8 cellular contexts compared by ENCODE assay signal in the genomic region with DNA sequence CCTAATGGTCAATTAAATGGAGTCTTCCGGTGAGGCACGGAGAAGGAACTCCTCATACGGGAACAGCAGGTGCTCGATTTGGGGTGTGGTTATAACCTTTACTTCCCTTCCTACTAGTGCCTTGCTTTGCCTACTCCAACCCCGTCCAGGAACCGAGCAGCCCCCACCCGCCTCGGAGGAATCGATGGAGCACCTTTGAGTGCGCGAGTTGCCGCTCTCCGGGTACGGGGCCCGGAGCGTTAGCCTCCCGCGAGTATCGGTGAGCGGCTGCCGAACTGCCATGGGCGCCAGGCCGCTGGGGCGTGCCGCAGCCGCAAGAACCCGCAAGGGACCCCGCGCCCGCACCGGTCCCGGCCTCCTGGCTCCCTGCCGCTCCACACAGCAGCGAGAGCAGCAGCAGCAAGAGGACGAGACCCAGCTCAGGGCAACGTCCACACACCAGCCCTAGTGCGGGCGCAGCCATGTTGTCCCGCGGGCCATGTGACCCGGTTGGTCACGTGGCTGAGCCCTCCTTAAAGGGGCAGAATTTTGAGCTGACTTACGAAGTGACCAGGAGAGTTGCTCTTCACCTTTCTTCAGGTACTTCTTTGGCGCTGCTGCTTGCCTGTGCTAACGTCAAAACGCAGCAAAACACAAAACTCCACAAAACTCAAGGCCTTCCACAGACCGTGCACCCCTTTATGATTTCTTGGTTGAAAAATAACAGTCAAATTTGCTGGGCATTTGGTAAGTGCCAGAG. TPM values are rescaled to one million over a fixed set of nuclear protein-coding genes. Genes with fewer than 3 reads are reported as not detected.
DNase-seq lines count a peak whose midpoint lies in the region; ATAC-seq and TF ChIP-seq lines count a peak whose summit lies in the region.

Gene SUMF1 (minus strand): TSS at position 487 of the 739 bp plus-strand sequence. CDS start 24 bp downstream, at position 463.

- no peaks in the 10 kb centered on the region for H4K20me1 ChIP-seq in GM23338 (replicated peaks; ENCODE audit: insufficient read depth)

- H3K36me3 Mint-ChIP-seq in GM23338 (ENCODE audit: low read depth), result no peaks in the 10 kb centered on the region
- H3K36me3 Mint-ChIP-seq in activated naive CD8-positive, alpha-beta T cell treated with anti-CD3 and anti-CD28 coated beads, Interleukin-2, amount 10 ng/mL, durations not matched to agents 7 days and 5 days, result no peaks in the 10 kb centered on the region
- no peaks in the 10 kb centered on the region for H3K36me3 Mint-ChIP-seq in osteocyte (ENCODE audit: unreplicated experiment)

- H3K9me3 Mint-ChIP-seq in GM23338 (no peaks in the 10 kb centered on the region), osteocyte (ENCODE audit: unreplicated experiment) (no peaks in the 10 kb centered on the region)
- no peaks in the 10 kb centered on the region for H3K9me3 Mint-ChIP-seq in activated naive CD8-positive, alpha-beta T cell treated with anti-CD3 and anti-CD28 coated beads, Interleukin-2, amount 10 ng/mL, durations not matched to agents 7 days and 5 days

- H3K4me1 Mint-ChIP-seq in GM23338 (peaks cover 8% of the 10 kb centered on the region; the same call in 2 of the 3 replicates), osteocyte (ENCODE audit: unreplicated experiment) (peaks cover 9% of the 10 kb centered on the region)
- H3K4me1 Mint-ChIP-seq in activated naive CD8-positive, alpha-beta T cell treated with anti-CD3 and anti-CD28 coated beads, Interleukin-2, amount 10 ng/mL, durations not matched to agents 7 days and 5 days, result peaks cover 12% of the 10 kb centered on the region

- no peaks in the 10 kb centered on the region for H3F3A ChIP-seq in GM23338 (replicated peaks; ENCODE audit: low read depth)

- H3K4me3 ChIP-seq in GM23338 (peak within 1 kb of the TSS; percentile 73), testis (peak within 1 kb of the TSS; percentile 83 to 89)

- H3K27me3 Mint-ChIP-seq in GM23338 (ENCODE audit: insufficient read depth, low read depth, poor library complexity) (peaks cover 4% of the 10 kb centered on the region), osteocyte (ENCODE audit: unreplicated experiment) (peaks cover 23% of the 10 kb centered on the region)
- H3K27me3 Mint-ChIP-seq in activated naive CD8-positive, alpha-beta T cell treated with anti-CD3 and anti-CD28 coated beads, Interleukin-2, amount 10 ng/mL, durations not matched to agents 7 days and 5 days, result peaks cover 4% of the 10 kb centered on the region

- H3K4me1 ChIP-seq in GM23338 (ENCODE audit: insufficient read depth) (no peaks in the 10 kb centered on the region; the same call in 1 of the 2 replicates), testis (no peaks in the 10 kb centered on the region)

- H3K4me3 Mint-ChIP-seq in GM23338 (peak within 1 kb of the TSS; percentile 97), osteocyte (ENCODE audit: unreplicated experiment) (peak within 1 kb of the TSS; percentile 88)
- peak within 1 kb of the TSS; percentile 93 for H3K4me3 Mint-ChIP-seq in activated naive CD8-positive, alpha-beta T cell treated with anti-CD3 and anti-CD28 coated beads, Interleukin-2, amount 10 ng/mL, durations not matched to agents 7 days and 5 days

- WGBS in testis, 2 donors, result 1% methylated on average over 18 to 47 of the region's 47 CpGs

- H3K27ac ChIP-seq in GM23338 (ENCODE audit: low read depth) (peak within 1 kb of the TSS; percentile 88), testis (peak within 1 kb of the TSS; percentile 90 to 91)

- H3K9me2 ChIP-seq in GM23338 (ENCODE audit: insufficient read depth), result no peaks in the 10 kb centered on the region

- DNase-seq in GDM1 (lab: John Stamatoyannopoulos, UW), result peak; percentile 66
- DNase-seq in GM23338 (ENCODE audit: low spot score), result peak; percentile 93
- DNase-seq in LHCN-M2 (ENCODE audit: low read depth), result peak; percentile 66
- peak; percentile 67 for DNase-seq in SKM-1 treated with dmso at 0.1 percent for 144 hours (lab: John Stamatoyannopoulos, UW; ENCODE audit: unreplicated experiment)
- peak; percentile 83 for DNase-seq in activated naive CD8-positive, alpha-beta T cell treated with anti-CD3 and anti-CD28 coated beads, Interleukin-2, amount 10 ng/mL, durations not matched to agents 7 days and 5 days
- DNase-seq in head of caudate nucleus, result peak; percentile 76 to 96 (median 90)
- DNase-seq in osteocyte (ENCODE audit: extremely low spot score, unreplicated experiment), result peak; percentile 89
- peak; percentile 92 for DNase-seq in testis

- H3K27ac Mint-ChIP-seq in GM23338 (peak within 1 kb of the TSS; percentile 99), osteocyte (ENCODE audit: unreplicated experiment) (peak within 1 kb of the TSS; percentile 78)
- peak within 1 kb of the TSS; percentile 92 for H3K27ac Mint-ChIP-seq in activated naive CD8-positive, alpha-beta T cell treated with anti-CD3 and anti-CD28 coated beads, Interleukin-2, amount 10 ng/mL, durations not matched to agents 7 days and 5 days

- H3K79me2 ChIP-seq in GM23338 (replicated peaks; ENCODE audit: insufficient read depth), result 0 out of 2 replicates have a peak, but pooled peaks cover 3% of the 10 kb centered on the region

- ATAC-seq in GM23338, result peak; percentile 99
- peak; percentile 97 for ATAC-seq in activated naive CD8-positive, alpha-beta T cell treated with anti-CD3 and anti-CD28 coated beads, Interleukin-2, amount 10 ng/mL, durations not matched to agents 7 days and 5 days (ENCODE audit: low read depth)

- no peak for TF ChIP-seq POLR2A in testis (IDR thresholded peaks at IDR 0.05)

- H3K27me3 ChIP-seq in GM23338 (ENCODE audit: insufficient read depth) (no peaks in the 10 kb centered on the region), testis (no peaks in the 10 kb centered on the region)

- H3K36me3 ChIP-seq in GM23338 (ENCODE audit: insufficient read depth) (no peaks in the 10 kb centered on the region), testis (ENCODE audit: low read depth, missing control alignments) (no peaks in the 10 kb centered on the region)

- H3K4me2 ChIP-seq in GM23338, result peak within 1 kb of the TSS; percentile 73

- POLR2A ChIA-PET in activated naive CD8-positive, alpha-beta T cell treated with anti-CD3 and anti-CD28 coated beads, Interleukin-2, amount 10 ng/mL, durations not matched to agents 7 days and 5 days (lab: Charles Lee), result interaction anchor here (0.5 to 2.0 kb wide), 11 partner anchors 9 to 730 kb away, joined by 3 to 30 read pairs (median 5); partner anchors contain the start of gene ITPR1

- H2AFZ ChIP-seq in GM23338, result peak within 1 kb of the TSS; percentile 92

- TF ChIP-seq CTCF in GM23338 (conservative IDR thresholded peaks at IDR 0.05; ENCODE audit: low read depth in 2 of 2), result no peak
- TF ChIP-seq CTCF in osteocyte (IDR thresholded peaks at IDR 0.05), result no peak
- no peak for TF ChIP-seq CTCF in testis (IDR thresholded peaks at IDR 0.05)

- H3K9me3 ChIP-seq in testis, result no peaks in the 10 kb centered on the region

- intact Hi-C loops in head of caudate nucleus (cut with DNase I), result no loop called here
- intact Hi-C loops in testis (cut with DNase I; ENCODE audit: low total_unique reads), result no loop called here

TF ChIP-seq in GM23338, 12 proteins besides CTCF, POLR2A, EP300 and RAD21 (continues in another document):
- TF ChIP-seq EZH2 (IDR thresholded peaks at IDR 0.05; ENCODE audit: low read depth, unreplicated experiment), result no peak
- TF ChIP-seq, protein P1, sequence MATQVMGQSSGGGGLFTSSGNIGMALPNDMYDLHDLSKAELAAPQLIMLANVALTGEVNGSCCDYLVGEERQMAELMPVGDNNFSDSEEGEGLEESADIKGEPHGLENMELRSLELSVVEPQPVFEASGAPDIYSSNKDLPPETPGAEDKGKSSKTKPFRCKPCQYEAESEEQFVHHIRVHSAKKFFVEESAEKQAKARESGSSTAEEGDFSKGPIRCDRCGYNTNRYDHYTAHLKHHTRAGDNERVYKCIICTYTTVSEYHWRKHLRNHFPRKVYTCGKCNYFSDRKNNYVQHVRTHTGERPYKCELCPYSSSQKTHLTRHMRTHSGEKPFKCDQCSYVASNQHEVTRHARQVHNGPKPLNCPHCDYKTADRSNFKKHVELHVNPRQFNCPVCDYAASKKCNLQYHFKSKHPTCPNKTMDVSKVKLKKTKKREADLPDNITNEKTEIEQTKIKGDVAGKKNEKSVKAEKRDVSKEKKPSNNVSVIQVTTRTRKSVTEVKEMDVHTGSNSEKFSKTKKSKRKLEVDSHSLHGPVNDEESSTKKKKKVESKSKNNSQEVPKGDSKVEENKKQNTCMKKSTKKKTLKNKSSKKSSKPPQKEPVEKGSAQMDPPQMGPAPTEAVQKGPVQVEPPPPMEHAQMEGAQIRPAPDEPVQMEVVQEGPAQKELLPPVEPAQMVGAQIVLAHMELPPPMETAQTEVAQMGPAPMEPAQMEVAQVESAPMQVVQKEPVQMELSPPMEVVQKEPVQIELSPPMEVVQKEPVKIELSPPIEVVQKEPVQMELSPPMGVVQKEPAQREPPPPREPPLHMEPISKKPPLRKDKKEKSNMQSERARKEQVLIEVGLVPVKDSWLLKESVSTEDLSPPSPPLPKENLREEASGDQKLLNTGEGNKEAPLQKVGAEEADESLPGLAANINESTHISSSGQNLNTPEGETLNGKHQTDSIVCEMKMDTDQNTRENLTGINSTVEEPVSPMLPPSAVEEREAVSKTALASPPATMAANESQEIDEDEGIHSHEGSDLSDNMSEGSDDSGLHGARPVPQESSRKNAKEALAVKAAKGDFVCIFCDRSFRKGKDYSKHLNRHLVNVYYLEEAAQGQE (IDR thresholded peaks at IDR 0.05; ENCODE audit: unreplicated experiment), result no peak
- TF ChIP-seq, protein P2, sequence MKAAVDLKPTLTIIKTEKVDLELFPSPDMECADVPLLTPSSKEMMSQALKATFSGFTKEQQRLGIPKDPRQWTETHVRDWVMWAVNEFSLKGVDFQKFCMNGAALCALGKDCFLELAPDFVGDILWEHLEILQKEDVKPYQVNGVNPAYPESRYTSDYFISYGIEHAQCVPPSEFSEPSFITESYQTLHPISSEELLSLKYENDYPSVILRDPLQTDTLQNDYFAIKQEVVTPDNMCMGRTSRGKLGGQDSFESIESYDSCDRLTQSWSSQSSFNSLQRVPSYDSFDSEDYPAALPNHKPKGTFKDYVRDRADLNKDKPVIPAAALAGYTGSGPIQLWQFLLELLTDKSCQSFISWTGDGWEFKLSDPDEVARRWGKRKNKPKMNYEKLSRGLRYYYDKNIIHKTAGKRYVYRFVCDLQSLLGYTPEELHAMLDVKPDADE (IDR thresholded peaks at IDR 0.05), result peak; percentile 71; the same call in 1 of the 2 replicates
- TF ChIP-seq CREB1 (CRISPR knock-in tag; IDR thresholded peaks at IDR 0.05; ENCODE audit: low read depth), result no peak
- TF ChIP-seq JUNB (IDR thresholded peaks at IDR 0.05; ENCODE audit: unreplicated experiment), result no peak
- no peak for TF ChIP-seq ZNF114 (CRISPR knock-in tag; IDR thresholded peaks at IDR 0.05)

RNA-seq across cellular contexts. Expression of gene SUMF1, which starts in this region (rescaled TPM):
- 15.8 and 20.3 TPM in 2 replicates for total RNA-seq in GM23338 (2014; rRNA removed; shearing (Covaris generic))
- 6.3 and 6.9 TPM in 2 replicates for polyA plus RNA-seq in GM23338 (2016; fragmentation: Nextera tagmentation; extraction: Ambion mirVana)
- total RNA-seq in LHCN-M2 (2014; rRNA removed), result 78.2 and 81.4 TPM in 2 replicates
- polyA plus RNA-seq in LHCN-M2 (2012), result 26.6 TPM
- 10 to 100 TPM in 1 of 2 experiments, 1 to 10 TPM in 1; 9.1 to 13.7 TPM for total RNA-seq in activated naive CD8-positive, alpha-beta T cell treated with anti-CD3 and anti-CD28 coated beads, Interleukin-2, amount 10 ng/mL, durations not matched to agents 7 days and 5 days
- 44.1 and 46.6 TPM in 2 replicates for total RNA-seq in osteocyte
- 10 to 100 TPM; 27.6 to 42.6 TPM for total RNA-seq in testis
- polyA plus RNA-seq in testis (ENCODE audit: insufficient read depth, low read depth, low replicate concordance), result 18.8 TPM

Comparison
In these comparisons a context has a peak if more than half of its experiments do, and no peak if none do; other contexts are left out.
1. Peak in every context shown above with its lines: DNase-seq, ATAC-seq, H3K4me3 ChIP-seq and H3K27ac ChIP-seq.